Comparison of ENCODE assay signal across 8 cellular contexts in the genomic region with DNA sequence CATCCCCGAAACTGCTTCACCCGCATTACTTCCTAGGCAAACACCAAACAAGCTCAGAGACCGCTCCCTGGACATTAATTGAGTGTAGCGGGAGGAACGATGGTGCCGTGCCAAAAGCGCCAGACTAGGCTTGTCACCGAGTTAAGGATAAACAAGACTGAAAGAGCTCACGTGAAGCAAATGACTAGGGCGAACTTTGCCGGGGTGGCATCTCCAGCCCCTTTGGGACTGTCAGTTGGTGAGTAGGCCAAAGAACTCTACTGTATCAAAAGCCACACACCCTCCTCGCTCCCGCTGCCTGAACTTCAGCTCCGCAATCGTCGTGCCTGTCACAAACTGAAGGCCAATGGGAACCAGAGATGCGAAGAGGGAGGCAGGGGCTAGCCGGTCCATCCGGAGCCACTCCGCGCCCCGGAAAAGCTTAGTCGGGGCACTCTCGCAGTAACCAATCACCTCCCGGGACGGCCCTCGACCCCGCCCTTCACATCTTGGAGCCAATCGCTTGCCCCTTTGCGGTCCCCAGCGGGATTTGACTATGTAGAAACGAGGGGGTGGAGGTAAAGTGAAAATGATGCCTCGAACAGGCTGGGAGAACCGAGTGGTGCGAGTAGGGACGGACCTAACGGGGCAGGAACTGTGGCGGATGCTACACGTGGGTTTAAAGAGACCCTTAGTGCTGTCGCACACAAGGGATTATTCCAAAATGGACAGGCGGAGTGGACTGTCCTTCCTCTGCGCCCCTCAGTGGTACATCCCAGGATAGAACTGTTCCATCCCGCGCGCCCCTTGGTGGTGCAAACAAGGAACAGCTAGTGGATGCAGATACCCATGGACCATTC. TPM values are rescaled to one million over a fixed set of nuclear protein-coding genes. Genes with fewer than 3 reads are reported as not detected.
DNase-seq lines count a peak whose midpoint lies in the region; ATAC-seq and TF ChIP-seq lines count a peak whose summit lies in the region.

No MANE protein-coding gene starts in this region.

- no peak for TF ChIP-seq CTCF in activated B cell treated with CpG ODN at 0.5 μM for 24 hours (IDR thresholded peaks at IDR 0.05)

- peak overlapping the region; percentile 97 for H3K4me3 Mint-ChIP-seq in activated B cell treated with CpG ODN at 0.5 μM for 24 hours

- peak; percentile 96 for ATAC-seq in GM18909 (IDR thresholded peaks at IDR 0.05; ENCODE audit: poor library complexity, unreplicated experiment)
- ATAC-seq in HG03175 (IDR thresholded peaks at IDR 0.05; ENCODE audit: unreplicated experiment) = peak; percentile 95
- ATAC-seq in activated B cell treated with CpG ODN at 0.5 μM for 24 hours (ENCODE audit: low read depth) = peak; percentile 97

- no peaks in the 10 kb centered on the region for H3K9me3 Mint-ChIP-seq in activated B cell treated with CpG ODN at 0.5 μM for 24 hours

- intact Hi-C loops in activated B cell treated with CpG ODN at 0.5 μM for 24 hours (cut with micrococcal nuclease) = loop anchor here (1.0 to 2.0 kb wide), 4 partner anchors 87 to 421 kb away; a partner anchor contains a TSS

- H3K27me3 Mint-ChIP-seq in activated B cell treated with CpG ODN at 0.5 μM for 24 hours = no peaks in the 10 kb centered on the region

- H3K27ac Mint-ChIP-seq in activated B cell treated with CpG ODN at 0.5 μM for 24 hours = peak overlapping the region; percentile 99

- DNase-seq in AG08396 (ENCODE audit: low spot score) (peak; percentile 90), NCI-H2227 treated with DMSO at 0.1 percent for 48 hours (lab: John Stamatoyannopoulos, UW) (peak; percentile 99), activated B cell treated with CpG ODN at 0.5 μM for 24 hours (peak; percentile 74), iris pigment epithelial cell (ENCODE audit: low read depth) (peak; percentile 96)
- peak; percentile 91 for DNase-seq in central memory CD4-positive, alpha-beta T cell
- DNase-seq in stimulated activated CD4-positive, alpha-beta T cell treated with anti-CD3 and anti-CD28 coated beads, Interleukin-12 subunit alpha, Interleukin-12 subunit beta, amount 100 ng/mL, for 24 hours (ENCODE audit: low read depth in 2 of 2) = peak; percentile 80 to 85

- CTCF ChIA-PET in activated B cell treated with CpG ODN at 0.5 μM for 24 hours (lab: Charles Lee) = interaction anchor here (1.6 kb wide), 1 partner anchor 72 kb away, joined by 4 read pairs; no protein-coding TSS in a partner anchor

- POLR2A ChIA-PET in activated B cell treated with CpG ODN at 0.5 μM for 24 hours (lab: Charles Lee) = interaction anchor here (0.6 to 3.1 kb wide), 8 partner anchors 15 to 689 kb away, joined by 3 to 21 read pairs (median 4); a partner anchor contains a TSS

- H3K36me3 Mint-ChIP-seq in activated B cell treated with CpG ODN at 0.5 μM for 24 hours (ENCODE audit: low read depth) = peaks cover 3% of the 10 kb centered on the region

- peaks cover 16% of the 10 kb centered on the region for H3K4me1 Mint-ChIP-seq in activated B cell treated with CpG ODN at 0.5 μM for 24 hours

RNA-seq across cellular contexts. Expression of a gene that starts 37.0 kb away (rescaled TPM):
- total RNA-seq in activated B cell treated with CpG ODN at 0.5 μM for 24 hours = 18.5 and 21.6 TPM in 2 replicates

RNA-seq across cellular contexts. Expression of a gene that starts 53.2 kb away (rescaled TPM):
- 0.10 and 0.16 TPM in 2 replicates for total RNA-seq in activated B cell treated with CpG ODN at 0.5 μM for 24 hours

Comparison
In these comparisons a context has a peak if more than half of its experiments do, and no peak if none do; other contexts are left out.
1. Peak in every context shown above with its lines: DNase-seq and ATAC-seq.